In the genomic region with DNA sequence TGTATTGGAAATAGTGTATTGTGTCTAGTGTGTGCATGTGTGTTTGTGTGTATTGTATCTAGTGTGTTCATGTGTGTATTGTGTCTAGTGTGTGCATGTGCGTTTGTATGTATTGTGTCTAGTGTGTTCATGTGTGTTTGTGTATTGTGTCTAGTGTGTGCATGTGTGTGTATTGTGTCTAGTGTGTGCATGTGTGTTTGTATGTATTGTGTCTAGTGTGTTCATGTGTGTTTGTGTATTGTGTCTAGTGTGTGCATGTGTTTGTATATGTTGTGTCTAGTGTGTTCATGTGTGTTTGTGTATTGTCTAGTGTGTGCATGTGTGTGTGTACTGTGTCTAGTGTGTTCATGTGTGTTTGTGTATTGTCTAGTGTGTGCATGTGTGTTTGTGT, we compare ENCODE assay signal across 2 cellular contexts.
A peak's percentile ranks its signal among the peaks of the same experiment; 100 is the strongest.
TF ChIP-seq lines count a peak whose summit lies in the region.
"Not testable (repeated sequence)": the region's sequence is repeated elsewhere in the genome, so short reads cannot be mapped to it uniquely, and the experiment has no call there.

No MANE protein-coding gene starts in this region.

TF ChIP-seq in K562, 482 proteins besides CTCF, POLR2A, EP300 and RAD21:
- TF ChIP-seq LARP7 (IDR thresholded peaks at IDR 0.05) = 0 out of 2 replicates have a peak, but pooled peaks have one; percentile 41
- TF ChIP-seq HDAC1 (IDR thresholded peaks at IDR 0.05) = 0 out of 4 replicates have a peak, but pooled peaks of 1 of the 2 experiments have one; percentile 21
- peak; percentile 27; the same call in 1 of the 2 replicates for TF ChIP-seq PHB2 (IDR thresholded peaks at IDR 0.05; ENCODE audit: low read depth)
- TF ChIP-seq TRIM24 (IDR thresholded peaks at IDR 0.05) = 0 out of 4 replicates have a peak, but pooled peaks of 1 of the 2 experiments have one; percentile 12
- TF ChIP-seq, protein P1, sequence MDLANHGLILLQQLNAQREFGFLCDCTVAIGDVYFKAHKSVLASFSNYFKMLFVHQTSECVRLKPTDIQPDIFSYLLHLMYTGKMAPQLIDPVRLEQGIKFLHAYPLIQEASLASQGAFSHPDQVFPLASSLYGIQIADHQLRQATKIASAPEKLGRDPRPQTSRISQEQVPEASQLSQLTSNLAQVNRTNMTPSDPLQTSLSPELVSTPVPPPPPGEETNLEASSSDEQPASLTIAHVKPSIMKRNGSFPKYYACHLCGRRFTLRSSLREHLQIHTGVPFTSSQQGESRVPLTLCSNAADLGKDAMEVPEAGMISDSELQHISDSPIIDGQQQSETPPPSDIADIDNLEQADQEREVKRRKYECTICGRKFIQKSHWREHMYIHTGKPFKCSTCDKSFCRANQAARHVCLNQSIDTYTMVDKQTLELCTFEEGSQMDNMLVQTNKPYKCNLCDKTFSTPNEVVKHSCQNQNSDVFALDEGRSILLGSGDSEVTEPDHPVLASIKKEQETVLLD (IDR thresholded peaks at IDR 0.05) = 0 out of 2 replicates have a peak, but pooled peaks have one; percentile 12
- TF ChIP-seq PHF20 (IDR thresholded peaks at IDR 0.05; ENCODE audit: partially characterized antibody) = peak; percentile 43
- TF ChIP-seq BCOR (IDR thresholded peaks at IDR 0.05) = 0 out of 2 replicates have a peak, but pooled peaks have one; percentile 7
- TF ChIP-seq HLTF (IDR thresholded peaks at IDR 0.05) = 0 out of 2 replicates have a peak, but pooled peaks have one; percentile 61
- TF ChIP-seq, protein P2, sequence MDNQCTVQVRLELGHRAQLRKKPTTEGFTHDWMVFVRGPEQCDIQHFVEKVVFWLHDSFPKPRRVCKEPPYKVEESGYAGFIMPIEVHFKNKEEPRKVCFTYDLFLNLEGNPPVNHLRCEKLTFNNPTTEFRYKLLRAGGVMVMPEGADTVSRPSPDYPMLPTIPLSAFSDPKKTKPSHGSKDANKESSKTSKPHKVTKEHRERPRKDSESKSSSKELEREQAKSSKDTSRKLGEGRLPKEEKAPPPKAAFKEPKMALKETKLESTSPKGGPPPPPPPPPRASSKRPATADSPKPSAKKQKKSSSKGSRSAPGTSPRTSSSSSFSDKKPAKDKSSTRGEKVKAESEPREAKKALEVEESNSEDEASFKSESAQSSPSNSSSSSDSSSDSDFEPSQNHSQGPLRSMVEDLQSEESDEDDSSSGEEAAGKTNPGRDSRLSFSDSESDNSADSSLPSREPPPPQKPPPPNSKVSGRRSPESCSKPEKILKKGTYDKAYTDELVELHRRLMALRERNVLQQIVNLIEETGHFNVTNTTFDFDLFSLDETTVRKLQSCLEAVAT (IDR thresholded peaks at IDR 0.05) = 0 out of 4 replicates have a peak, but pooled peaks of 1 of the 2 experiments have one; percentile 19
- 0 out of 2 replicates have a peak, but pooled peaks have one; percentile 45 for TF ChIP-seq TSC22D4 (tag; IDR thresholded peaks at IDR 0.05)

TF ChIP-seq in HepG2, 621 proteins besides CTCF, POLR2A, EP300 and RAD21 (continues in another document):
- TF ChIP-seq RAD51 (IDR thresholded peaks at IDR 0.05; ENCODE audit: borderline replicate concordance) = 0 out of 2 replicates have a peak, but pooled peaks have one; percentile 21
- TF ChIP-seq, protein P3, sequence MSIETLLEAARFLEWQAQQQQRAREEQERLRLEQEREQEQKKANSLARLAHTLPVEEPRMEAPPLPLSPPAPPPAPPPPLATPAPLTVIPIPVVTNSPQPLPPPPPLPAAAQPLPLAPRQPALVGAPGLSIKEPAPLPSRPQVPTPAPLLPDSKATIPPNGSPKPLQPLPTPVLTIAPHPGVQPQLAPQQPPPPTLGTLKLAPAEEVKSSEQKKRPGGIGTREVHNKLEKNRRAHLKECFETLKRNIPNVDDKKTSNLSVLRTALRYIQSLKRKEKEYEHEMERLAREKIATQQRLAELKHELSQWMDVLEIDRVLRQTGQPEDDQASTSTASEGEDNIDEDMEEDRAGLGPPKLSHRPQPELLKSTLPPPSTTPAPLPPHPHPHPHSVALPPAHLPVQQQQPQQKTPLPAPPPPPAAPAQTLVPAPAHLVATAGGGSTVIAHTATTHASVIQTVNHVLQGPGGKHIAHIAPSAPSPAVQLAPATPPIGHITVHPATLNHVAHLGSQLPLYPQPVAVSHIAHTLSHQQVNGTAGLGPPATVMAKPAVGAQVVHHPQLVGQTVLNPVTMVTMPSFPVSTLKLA (IDR thresholded peaks at IDR 0.05) = peak; percentile 87
- TF ChIP-seq FOXP1 (IDR thresholded peaks at IDR 0.05) = peak; percentile 73
- TF ChIP-seq FOXP1, LCORL, FOXA1, SP1, SOX6 (CRISPR knock-in tag; IDR thresholded peaks at IDR 0.05): not testable (repeated sequence)
- TF ChIP-seq LCORL (IDR thresholded peaks at IDR 0.05) = peak; percentile 63; the same call in 1 of the 2 replicates
- TF ChIP-seq ZNF282 (IDR thresholded peaks at IDR 0.05; ENCODE audit: partially characterized antibody) = peak; percentile 83
- TF ChIP-seq NBN (conservative IDR thresholded peaks at IDR 0.05) = peak; percentile 93
- peak; percentile 90 for TF ChIP-seq PHB2 (IDR thresholded peaks at IDR 0.05; ENCODE audit: partially characterized antibody)
- TF ChIP-seq FOXA1 (IDR thresholded peaks at IDR 0.05) = peak; percentile 57; the same call in 1 of the 2 replicates
- TF ChIP-seq, protein P4, sequence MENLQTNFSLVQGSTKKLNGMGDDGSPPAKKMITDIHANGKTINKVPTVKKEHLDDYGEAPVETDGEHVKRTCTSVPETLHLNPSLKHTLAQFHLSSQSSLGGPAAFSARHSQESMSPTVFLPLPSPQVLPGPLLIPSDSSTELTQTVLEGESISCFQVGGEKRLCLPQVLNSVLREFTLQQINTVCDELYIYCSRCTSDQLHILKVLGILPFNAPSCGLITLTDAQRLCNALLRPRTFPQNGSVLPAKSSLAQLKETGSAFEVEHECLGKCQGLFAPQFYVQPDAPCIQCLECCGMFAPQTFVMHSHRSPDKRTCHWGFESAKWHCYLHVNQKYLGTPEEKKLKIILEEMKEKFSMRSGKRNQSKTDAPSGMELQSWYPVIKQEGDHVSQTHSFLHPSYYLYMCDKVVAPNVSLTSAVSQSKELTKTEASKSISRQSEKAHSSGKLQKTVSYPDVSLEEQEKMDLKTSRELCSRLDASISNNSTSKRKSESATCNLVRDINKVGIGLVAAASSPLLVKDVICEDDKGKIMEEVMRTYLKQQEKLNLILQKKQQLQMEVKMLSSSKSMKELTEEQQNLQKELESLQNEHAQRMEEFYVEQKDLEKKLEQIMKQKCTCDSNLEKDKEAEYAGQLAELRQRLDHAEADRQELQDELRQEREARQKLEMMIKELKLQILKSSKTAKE (CRISPR knock-in tag; IDR thresholded peaks at IDR 0.05; ENCODE audit: borderline replicate concordance) = 0 out of 2 replicates have a peak, but pooled peaks have one; percentile 10
- TF ChIP-seq, protein P5, sequence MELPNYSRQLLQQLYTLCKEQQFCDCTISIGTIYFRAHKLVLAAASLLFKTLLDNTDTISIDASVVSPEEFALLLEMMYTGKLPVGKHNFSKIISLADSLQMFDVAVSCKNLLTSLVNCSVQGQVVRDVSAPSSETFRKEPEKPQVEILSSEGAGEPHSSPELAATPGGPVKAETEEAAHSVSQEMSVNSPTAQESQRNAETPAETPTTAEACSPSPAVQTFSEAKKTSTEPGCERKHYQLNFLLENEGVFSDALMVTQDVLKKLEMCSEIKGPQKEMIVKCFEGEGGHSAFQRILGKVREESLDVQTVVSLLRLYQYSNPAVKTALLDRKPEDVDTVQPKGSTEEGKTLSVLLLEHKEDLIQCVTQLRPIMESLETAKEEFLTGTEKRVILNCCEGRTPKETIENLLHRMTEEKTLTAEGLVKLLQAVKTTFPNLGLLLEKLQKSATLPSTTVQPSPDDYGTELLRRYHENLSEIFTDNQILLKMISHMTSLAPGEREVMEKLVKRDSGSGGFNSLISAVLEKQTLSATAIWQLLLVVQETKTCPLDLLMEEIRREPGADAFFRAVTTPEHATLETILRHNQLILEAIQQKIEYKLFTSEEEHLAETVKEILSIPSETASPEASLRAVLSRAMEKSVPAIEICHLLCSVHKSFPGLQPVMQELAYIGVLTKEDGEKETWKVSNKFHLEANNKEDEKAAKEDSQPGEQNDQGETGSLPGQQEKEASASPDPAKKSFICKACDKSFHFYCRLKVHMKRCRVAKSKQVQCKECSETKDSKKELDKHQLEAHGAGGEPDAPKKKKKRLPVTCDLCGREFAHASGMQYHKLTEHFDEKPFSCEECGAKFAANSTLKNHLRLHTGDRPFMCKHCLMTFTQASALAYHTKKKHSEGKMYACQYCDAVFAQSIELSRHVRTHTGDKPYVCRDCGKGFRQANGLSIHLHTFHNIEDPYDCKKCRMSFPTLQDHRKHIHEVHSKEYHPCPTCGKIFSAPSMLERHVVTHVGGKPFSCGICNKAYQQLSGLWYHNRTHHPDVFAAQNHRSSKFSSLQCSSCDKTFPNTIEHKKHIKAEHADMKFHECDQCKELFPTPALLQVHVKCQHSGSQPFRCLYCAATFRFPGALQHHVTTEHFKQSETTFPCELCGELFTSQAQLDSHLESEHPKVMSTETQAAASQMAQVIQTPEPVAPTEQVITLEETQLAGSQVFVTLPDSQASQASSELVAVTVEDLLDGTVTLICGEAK (IDR thresholded peaks at IDR 0.05) = peak; percentile 36
- TF ChIP-seq, protein P5 (CRISPR knock-in tag; IDR thresholded peaks at IDR 0.05) = not testable (repeated sequence)
- TF ChIP-seq, protein P6, sequence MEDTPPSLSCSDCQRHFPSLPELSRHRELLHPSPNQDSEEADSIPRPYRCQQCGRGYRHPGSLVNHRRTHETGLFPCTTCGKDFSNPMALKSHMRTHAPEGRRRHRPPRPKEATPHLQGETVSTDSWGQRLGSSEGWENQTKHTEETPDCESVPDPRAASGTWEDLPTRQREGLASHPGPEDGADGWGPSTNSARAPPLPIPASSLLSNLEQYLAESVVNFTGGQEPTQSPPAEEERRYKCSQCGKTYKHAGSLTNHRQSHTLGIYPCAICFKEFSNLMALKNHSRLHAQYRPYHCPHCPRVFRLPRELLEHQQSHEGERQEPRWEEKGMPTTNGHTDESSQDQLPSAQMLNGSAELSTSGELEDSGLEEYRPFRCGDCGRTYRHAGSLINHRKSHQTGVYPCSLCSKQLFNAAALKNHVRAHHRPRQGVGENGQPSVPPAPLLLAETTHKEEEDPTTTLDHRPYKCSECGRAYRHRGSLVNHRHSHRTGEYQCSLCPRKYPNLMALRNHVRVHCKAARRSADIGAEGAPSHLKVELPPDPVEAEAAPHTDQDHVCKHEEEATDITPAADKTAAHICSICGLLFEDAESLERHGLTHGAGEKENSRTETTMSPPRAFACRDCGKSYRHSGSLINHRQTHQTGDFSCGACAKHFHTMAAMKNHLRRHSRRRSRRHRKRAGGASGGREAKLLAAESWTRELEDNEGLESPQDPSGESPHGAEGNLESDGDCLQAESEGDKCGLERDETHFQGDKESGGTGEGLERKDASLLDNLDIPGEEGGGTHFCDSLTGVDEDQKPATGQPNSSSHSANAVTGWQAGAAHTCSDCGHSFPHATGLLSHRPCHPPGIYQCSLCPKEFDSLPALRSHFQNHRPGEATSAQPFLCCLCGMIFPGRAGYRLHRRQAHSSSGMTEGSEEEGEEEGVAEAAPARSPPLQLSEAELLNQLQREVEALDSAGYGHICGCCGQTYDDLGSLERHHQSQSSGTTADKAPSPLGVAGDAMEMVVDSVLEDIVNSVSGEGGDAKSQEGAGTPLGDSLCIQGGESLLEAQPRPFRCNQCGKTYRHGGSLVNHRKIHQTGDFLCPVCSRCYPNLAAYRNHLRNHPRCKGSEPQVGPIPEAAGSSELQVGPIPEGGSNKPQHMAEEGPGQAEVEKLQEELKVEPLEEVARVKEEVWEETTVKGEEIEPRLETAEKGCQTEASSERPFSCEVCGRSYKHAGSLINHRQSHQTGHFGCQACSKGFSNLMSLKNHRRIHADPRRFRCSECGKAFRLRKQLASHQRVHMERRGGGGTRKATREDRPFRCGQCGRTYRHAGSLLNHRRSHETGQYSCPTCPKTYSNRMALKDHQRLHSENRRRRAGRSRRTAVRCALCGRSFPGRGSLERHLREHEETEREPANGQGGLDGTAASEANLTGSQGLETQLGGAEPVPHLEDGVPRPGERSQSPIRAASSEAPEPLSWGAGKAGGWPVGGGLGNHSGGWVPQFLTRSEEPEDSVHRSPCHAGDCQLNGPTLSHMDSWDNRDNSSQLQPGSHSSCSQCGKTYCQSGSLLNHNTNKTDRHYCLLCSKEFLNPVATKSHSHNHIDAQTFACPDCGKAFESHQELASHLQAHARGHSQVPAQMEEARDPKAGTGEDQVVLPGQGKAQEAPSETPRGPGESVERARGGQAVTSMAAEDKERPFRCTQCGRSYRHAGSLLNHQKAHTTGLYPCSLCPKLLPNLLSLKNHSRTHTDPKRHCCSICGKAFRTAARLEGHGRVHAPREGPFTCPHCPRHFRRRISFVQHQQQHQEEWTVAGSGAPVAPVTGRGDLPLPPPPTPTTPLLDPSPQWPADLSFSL (CRISPR knock-in tag; IDR thresholded peaks at IDR 0.05) = peak; percentile 83; the same call in 1 of the 2 replicates
- peak; percentile 58; the same call in 1 of the 2 replicates for TF ChIP-seq SP1 (IDR thresholded peaks at IDR 0.05)
- TF ChIP-seq, protein P7, sequence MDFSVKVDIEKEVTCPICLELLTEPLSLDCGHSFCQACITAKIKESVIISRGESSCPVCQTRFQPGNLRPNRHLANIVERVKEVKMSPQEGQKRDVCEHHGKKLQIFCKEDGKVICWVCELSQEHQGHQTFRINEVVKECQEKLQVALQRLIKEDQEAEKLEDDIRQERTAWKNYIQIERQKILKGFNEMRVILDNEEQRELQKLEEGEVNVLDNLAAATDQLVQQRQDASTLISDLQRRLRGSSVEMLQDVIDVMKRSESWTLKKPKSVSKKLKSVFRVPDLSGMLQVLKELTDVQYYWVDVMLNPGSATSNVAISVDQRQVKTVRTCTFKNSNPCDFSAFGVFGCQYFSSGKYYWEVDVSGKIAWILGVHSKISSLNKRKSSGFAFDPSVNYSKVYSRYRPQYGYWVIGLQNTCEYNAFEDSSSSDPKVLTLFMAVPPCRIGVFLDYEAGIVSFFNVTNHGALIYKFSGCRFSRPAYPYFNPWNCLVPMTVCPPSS (IDR thresholded peaks at IDR 0.05) = peak; percentile 83; the same call in 1 of the 2 replicates
- TF ChIP-seq SOX6 (IDR thresholded peaks at IDR 0.05) = peak; percentile 56; the same call in 1 of the 2 replicates
- peak; percentile 96 for TF ChIP-seq IKZF1 (IDR thresholded peaks at IDR 0.05)
